In genomic region chr17:17075037-17075755, GRCh38 we compare ENCODE assay signal across 10 cellular contexts. TPM values are rescaled to one million over a fixed set of nuclear protein-coding genes. Genes with fewer than 3 reads are reported as not detected.
DNase-seq lines count a peak whose midpoint lies in the region; TF ChIP-seq lines count a peak whose summit lies in the region.
"Had no signal": no experiment of that assay in that cellular context is flagged by ENCODE, and none has a peak within 500 bp of the region (broad histone marks: within the 10 kb centered on the region; RNA-seq: fewer than 3 reads in every experiment).

No MANE protein-coding gene starts in this region.

- TF ChIP-seq CTCF in cardiac fibroblast (IDR thresholded peaks at IDR 0.05; ENCODE audit: low read depth, low read length) (no peak), transverse colon (IDR thresholded peaks at IDR 0.05) (no peak)

- no peak overlapping the region for H3K4me3 Mint-ChIP-seq in activated naive CD4-positive, alpha-beta T cell treated with anti-CD3 and anti-CD28 coated beads, Interleukin-2, amount 10 ng/mL, durations not matched to agents 7 days and 5 days

- H3K27ac ChIP-seq in transverse colon, result peak overlapping the region in 3 of 4 donors; percentile 39 to 57 (median 40)
- H3K27ac ChIP-seq: KMS-11 had no signal

- TF ChIP-seq EP300 in transverse colon (IDR thresholded peaks at IDR 0.05; ENCODE audit: low read depth), result no peak

- H3K9me3 Mint-ChIP-seq in activated naive CD4-positive, alpha-beta T cell treated with anti-CD3 and anti-CD28 coated beads, Interleukin-2, amount 10 ng/mL, durations not matched to agents 7 days and 5 days, result peaks cover 2% of the 10 kb centered on the region

- H3K9me3 ChIP-seq in transverse colon, result no peaks in the 10 kb centered on the region

- peaks cover 32% of the 10 kb centered on the region for H3K36me3 Mint-ChIP-seq in activated naive CD4-positive, alpha-beta T cell treated with anti-CD3 and anti-CD28 coated beads, Interleukin-2, amount 10 ng/mL, durations not matched to agents 7 days and 5 days

- in situ Hi-C loops in transverse colon (cut with MboI; ENCODE audit: low pct_ligation_motif_present in 1 of 4, low pct_unique_long_range_greater_than_20kb in 1 of 4, low sequenced_read_pairs in 3 of 4), result no loop called here

- no peak for TF ChIP-seq POLR2A in transverse colon (IDR thresholded peaks at IDR 0.05)

- H3K4me1 Mint-ChIP-seq in activated naive CD4-positive, alpha-beta T cell treated with anti-CD3 and anti-CD28 coated beads, Interleukin-2, amount 10 ng/mL, durations not matched to agents 7 days and 5 days, result peaks cover 23% of the 10 kb centered on the region

- H3K27me3 Mint-ChIP-seq in activated naive CD4-positive, alpha-beta T cell treated with anti-CD3 and anti-CD28 coated beads, Interleukin-2, amount 10 ng/mL, durations not matched to agents 7 days and 5 days, result no peaks in the 10 kb centered on the region

- WGBS in transverse colon (ENCODE audit: low coverage in 1 of 2), 2 donors, result 64 to 72% methylated on average over 7 to 10 of the region's 10 CpGs

- H3K36me3 ChIP-seq in transverse colon, result no peaks in the 10 kb centered on the region

- H3K4me3 ChIP-seq in cardiac fibroblast (replicated peaks in 1 of 2; ENCODE audit: low read depth in 2 of 2, low read length in 2 of 2) (no peak overlapping the region), transverse colon (no peak overlapping the region)

- peak overlapping the region; percentile 46 for H3K27ac Mint-ChIP-seq in activated naive CD4-positive, alpha-beta T cell treated with anti-CD3 and anti-CD28 coated beads, Interleukin-2, amount 10 ng/mL, durations not matched to agents 7 days and 5 days

- peaks cover 37 to 83% (median 64%) of the 10 kb centered on the region in 4 donors for H3K4me1 ChIP-seq in transverse colon

- intact Hi-C loops in transverse colon (cut with DNase I; ENCODE audit: low total_unique reads), result no loop called here

- CTCF ChIA-PET in activated naive CD4-positive, alpha-beta T cell treated with anti-CD3 and anti-CD28 coated beads, Interleukin-2, amount 10 ng/mL, durations not matched to agents 7 days and 5 days (lab: Charles Lee), result no interaction called here

- no peaks in the 10 kb centered on the region for H3K27me3 ChIP-seq in transverse colon

- peak; percentile 29 for DNase-seq in activated naive CD4-positive, alpha-beta T cell treated with anti-CD3 and anti-CD28 coated beads, Interleukin-2, amount 10 ng/mL, durations not matched to agents 7 days and 5 days
- DNase-seq in activated naive CD4-positive, alpha-beta T cell treated with anti-CD3 and anti-CD28 coated beads, Interleukin-2, amount 50 U/mL, for 16 hours, result no peak
- DNase-seq in cardiac fibroblast (ENCODE audit: low read depth in 2 of 2) (peak; percentile 77 to 88), kidney tubule cell (ENCODE audit: low spot score) (peak; percentile 45), transverse colon (no peak), HT-29 (ENCODE audit: low spot score) (no peak), C1 segment of cervical spinal cord (lab: John Stamatoyannopoulos, UW) (no peak), RKO (ENCODE audit: low spot score) (no peak)
- DNase-seq: cortex of kidney had no signal

RNA-seq across cellular contexts. Expression of gene MPRIP, which starts 32.9 kb away (rescaled TPM):
- total RNA-seq in transverse colon, result 100 to 1,000 TPM; 124 to 368 (median 158) TPM
- total RNA-seq in HT-29 (2014; rRNA removed; shearing (Covaris generic)), result 147 and 162 TPM in 2 replicates

Comparison
In these comparisons a context has a peak if more than half of its experiments do, and no peak if none do; other contexts are left out.
1. DNase-seq: peak in activated naive CD4-positive, alpha-beta T cell treated with anti-CD3 and anti-CD28 coated beads, Interleukin-2, amount 10 ng/mL, durations not matched to agents 7 days and 5 days (single experiment), cardiac fibroblast (2 of 2) and kidney tubule cell (single experiment); none in activated naive CD4-positive, alpha-beta T cell treated with anti-CD3 and anti-CD28 coated beads, Interleukin-2, amount 50 U/mL, for 16 hours (single experiment), transverse colon (single experiment), HT-29 (single experiment), C1 segment of cervical spinal cord (0 of 14) and RKO (single experiment).